In genomic region chr6:158030380-158031190, GRCh38 we compare ENCODE assay signal across 8 cellular contexts. TPM values are rescaled to one million over a fixed set of nuclear protein-coding genes. Genes with fewer than 3 reads are reported as not detected.
DNase-seq lines count a peak whose midpoint lies in the region; ATAC-seq and TF ChIP-seq lines count a peak whose summit lies in the region.
"Not testable (repeated sequence)": the region's sequence is repeated elsewhere in the genome, so short reads cannot be mapped to it uniquely, and the experiment has no call there.

No MANE protein-coding gene starts in this region.

- not testable (repeated sequence) for H3K27me3 Mint-ChIP-seq in activated T-cell treated with anti-CD3 and anti-CD28 coated beads, Interleukin-2, amount 50 U/mL, for 24 hours; mesothelial cell of epicardium (ENCODE audit: low read depth)
- peaks cover 11% of the 10 kb centered on the region for H3K27me3 Mint-ChIP-seq in glutamatergic neuron (ENCODE audit: unreplicated experiment)

- not testable (repeated sequence) for H3K9me3 ChIP-seq in GM23248 (ENCODE audit: low read depth); RWPE2 (ENCODE audit: severe bottlenecking); breast epithelium

- peaks cover 60% of the 10 kb centered on the region for H3K79me2 ChIP-seq in GM23248 (ENCODE audit: insufficient read depth)

- H4K20me1 ChIP-seq in GM23248 (ENCODE audit: insufficient read depth), result not testable (repeated sequence)

- H3K4me3 ChIP-seq in GM23248; RWPE2 (ENCODE audit: severe bottlenecking); breast epithelium; skin epidermis: not testable (repeated sequence)

- not testable (repeated sequence) for H3K36me3 ChIP-seq in GM23248 (ENCODE audit: low read depth); RWPE2 (ENCODE audit: low read depth); breast epithelium

- H3K9me2 ChIP-seq in GM23248 (ENCODE audit: insufficient read depth), result not testable (repeated sequence)

- WGBS in GM23248 (ENCODE audit: low coverage in 1 of 2, low lambda C conversion rate in 2 of 2, missing lambda C conversion rate in 2 of 2), 2 experiments, result 80 to 82% methylated on average over 14 of the region's 14 CpGs

- peak overlapping the region; percentile 83 for H3K27ac Mint-ChIP-seq in activated T-cell treated with anti-CD3 and anti-CD28 coated beads, Interleukin-2, amount 50 U/mL, for 24 hours
- H3K27ac Mint-ChIP-seq in glutamatergic neuron (ENCODE audit: unreplicated experiment) (peak overlapping the region; percentile 98), mesothelial cell of epicardium (peak overlapping the region; percentile 51)

- in situ Hi-C loops in GM23248 (cut with MboI), result not testable (repeated sequence)

- H3K4me2 ChIP-seq in GM23248 (ENCODE audit: unreplicated experiment), result peak overlapping the region; percentile 48

- H3K27ac ChIP-seq in GM23248 (peak overlapping the region; percentile 96), breast epithelium (peak overlapping the region; percentile 36 to 69), skin epidermis (peak overlapping the region in 17 of 21 experiments; percentile 19 to 71 (median 59))
- not testable (repeated sequence) for H3K27ac ChIP-seq in RWPE2 (ENCODE audit: poor library complexity, severe bottlenecking)

- H2AFZ ChIP-seq in GM23248, result not testable (repeated sequence)

- not testable (repeated sequence) for TF ChIP-seq POLR2A in breast epithelium (IDR thresholded peaks at IDR 0.05)

- peak overlapping the region; percentile 83 for H3K9ac ChIP-seq in GM23248

- H3K36me3 Mint-ChIP-seq in activated T-cell treated with anti-CD3 and anti-CD28 coated beads, Interleukin-2, amount 50 U/mL, for 24 hours (ENCODE audit: low read depth), result peaks cover 67% of the 10 kb centered on the region
- H3K36me3 Mint-ChIP-seq in glutamatergic neuron (ENCODE audit: unreplicated experiment), result not testable (repeated sequence)
- H3K36me3 Mint-ChIP-seq in mesothelial cell of epicardium, result peaks cover 24% of the 10 kb centered on the region

- peaks cover 41% of the 10 kb centered on the region for H3K4me1 Mint-ChIP-seq in activated T-cell treated with anti-CD3 and anti-CD28 coated beads, Interleukin-2, amount 50 U/mL, for 24 hours (ENCODE audit: low read depth)
- H3K4me1 Mint-ChIP-seq in glutamatergic neuron (ENCODE audit: low read depth, unreplicated experiment), result peaks cover 40% of the 10 kb centered on the region
- peaks cover 32% of the 10 kb centered on the region for H3K4me1 Mint-ChIP-seq in mesothelial cell of epicardium

- H3K4me3 Mint-ChIP-seq in activated T-cell treated with anti-CD3 and anti-CD28 coated beads, Interleukin-2, amount 50 U/mL, for 24 hours; mesothelial cell of epicardium: not testable (repeated sequence)
- H3K4me3 Mint-ChIP-seq in glutamatergic neuron (ENCODE audit: unreplicated experiment), result peak overlapping the region; percentile 87

- H3F3A ChIP-seq in GM23248 (ENCODE audit: insufficient read depth), result peaks cover 52% of the 10 kb centered on the region

- TF ChIP-seq CTCF in RWPE2 (IDR thresholded peaks at IDR 0.05; ENCODE audit: poor library complexity, severe bottlenecking); breast epithelium (IDR thresholded peaks at IDR 0.05); glutamatergic neuron (IDR thresholded peaks at IDR 0.05; ENCODE audit: partially characterized antibody, unreplicated experiment); mesothelial cell of epicardium (IDR thresholded peaks at IDR 0.05; ENCODE audit: unreplicated experiment): not testable (repeated sequence)

- not testable (repeated sequence) for ATAC-seq in RWPE2 (ENCODE audit: low read depth)

- DNase-seq in A172 (ENCODE audit: low spot score) (peak; percentile 26), GM23248 (peak; percentile 43), RWPE2 (ENCODE audit: low spot score) (peak; percentile 7)
- not testable (repeated sequence) for DNase-seq in activated T-cell treated with anti-CD3 and anti-CD28 coated beads, Interleukin-2, amount 50 U/mL, for 24 hours; breast epithelium (ENCODE audit: low spot score in 2 of 2); glutamatergic neuron; mesothelial cell of epicardium (ENCODE audit: low spot score in 2 of 2, unreplicated experiment in 2 of 2)

- H3K4me1 ChIP-seq in GM23248 (ENCODE audit: insufficient read depth), result peaks cover 40% of the 10 kb centered on the region
- peaks cover 22% of the 10 kb centered on the region for H3K4me1 ChIP-seq in RWPE2 (ENCODE audit: insufficient read depth, poor library complexity, severe bottlenecking)
- H3K4me1 ChIP-seq in breast epithelium, result peaks cover 10 to 12% of the 10 kb centered on the region in 2 donors

- intact Hi-C loops in breast epithelium (cut with DNase I; ENCODE audit: low total_unique reads), result not testable (repeated sequence)

- not testable (repeated sequence) for H3K27me3 ChIP-seq in GM23248 (replicated peaks; ENCODE audit: insufficient read depth); RWPE2 (ENCODE audit: insufficient read depth, poor library complexity, severe bottlenecking); breast epithelium

- H3K9me3 Mint-ChIP-seq in activated T-cell treated with anti-CD3 and anti-CD28 coated beads, Interleukin-2, amount 50 U/mL, for 24 hours; glutamatergic neuron (ENCODE audit: unreplicated experiment); mesothelial cell of epicardium: not testable (repeated sequence)

RNA-seq across cellular contexts. Expression of gene SYNJ2, which starts 48.9 kb away (rescaled TPM):
- total RNA-seq in A172 (2014; rRNA removed; shearing (Covaris generic)), result 34.0 and 53.7 TPM in 2 replicates
- 25.3 and 28.6 TPM in 2 replicates for total RNA-seq in GM23248 (2014; rRNA removed; shearing (Covaris generic))
- 17.6 and 20.5 TPM in 2 replicates for polyA plus RNA-seq in GM23248 (2016; fragmentation: Nextera tagmentation; extraction: Ambion mirVana)
- 10 to 100 TPM in 2 of 3 donors, 1 to 10 TPM in 1; 3.0 to 20.2 (median 15.7) TPM for total RNA-seq in breast epithelium
- 2.4 TPM for total RNA-seq in glutamatergic neuron (ENCODE audit: unreplicated experiment)
- 39.6 to 42.7 TPM (median 41.0 TPM) in 3 replicates for total RNA-seq in mesothelial cell of epicardium
